In genomic region chr9:114860187-114860586, GRCh38 we compare ENCODE assay signal across 16 cellular contexts. TPM values are rescaled to one million over a fixed set of nuclear protein-coding genes. Genes with fewer than 3 reads are reported as not detected.
"Had no signal": no experiment of that assay in that cellular context is flagged by ENCODE, and none has a peak within 500 bp of the region (broad histone marks: within the 10 kb centered on the region; RNA-seq: fewer than 3 reads in every experiment).

No MANE protein-coding gene starts in this region.

- DNase-seq: activated CD4-positive, alpha-beta memory T cell treated with anti-CD3 and anti-CD28 coated beads for 36 hours; activated CD4-positive, alpha-beta T cell treated with anti-CD3 and anti-CD28 coated beads for 1 hour; activated naive CD4-positive, alpha-beta T cell; head of caudate nucleus; kidney glomerular epithelial cell; left ventricle myocardium superior; naive thymus-derived CD8-positive, alpha-beta T cell; stimulated activated CD4-positive, alpha-beta T cell treated with anti-CD3 and anti-CD28 coated beads, Interleukin-1b, Interleukin-23, amount 100 ng/mL, for 48 hours; substantia nigra; T-cell; T1000; transverse colon had no signal

- H3K4me3 ChIP-seq: cardiac muscle cell, esophagus muscularis mucosa, transverse colon, vagina had no signal

- H3K27me3 ChIP-seq: esophagus muscularis mucosa, neutrophil, transverse colon, vagina had no signal

- ATAC-seq: left ventricle myocardium superior; naive thymus-derived CD8-positive, alpha-beta T cell; T-cell had no signal

- H3K4me1 ChIP-seq: transverse colon, vagina had no signal

- H3K27ac ChIP-seq: cardiac muscle cell, esophagus muscularis mucosa, neutrophil, transverse colon, vagina had no signal

- H3K9me3 ChIP-seq: esophagus muscularis mucosa, neutrophil, transverse colon, vagina had no signal

- H3K36me3 ChIP-seq: cardiac muscle cell, esophagus muscularis mucosa, neutrophil, transverse colon, vagina had no signal

RNA-seq across cellular contexts. Expression of gene TNFSF15, which starts 54.3 kb away (rescaled TPM):
- total RNA-seq: cardiac muscle cell; left ventricle myocardium superior; naive thymus-derived CD8-positive, alpha-beta T cell had no signal
- polyA plus RNA-seq: cardiac muscle cell; naive thymus-derived CD8-positive, alpha-beta T cell had no signal
